8 cellular contexts compared by ENCODE assay signal in genomic region chr6:156933201-156934053, GRCh38.
DNase-seq lines count a peak whose midpoint lies in the region; ATAC-seq and TF ChIP-seq lines count a peak whose summit lies in the region.

No MANE protein-coding gene starts in this region.

- no peaks in the 10 kb centered on the region for H3K27me3 ChIP-seq in BE2C
- H3K27me3 ChIP-seq in left lung: no peaks in the 10 kb centered on the region

- peak; percentile 40; the same call in 1 of the 2 replicates for TF ChIP-seq CTCF in BE2C (IDR thresholded peaks at IDR 0.05; ENCODE audit: low read depth, low read length)
- peak; percentile 43 for TF ChIP-seq CTCF in VCaP (conservative IDR thresholded peaks at IDR 0.05)
- TF ChIP-seq CTCF in left lung (IDR thresholded peaks at IDR 0.05): no peak

- H3K9me3 ChIP-seq in BE2C (no peaks in the 10 kb centered on the region), left lung (no peaks in the 10 kb centered on the region)

- ATAC-seq in left lung: peak; percentile 89
- no peak for ATAC-seq in HG03457 (IDR thresholded peaks at IDR 0.05; ENCODE audit: unreplicated experiment)
- no peak for ATAC-seq in HG02885 (IDR thresholded peaks at IDR 0.05; ENCODE audit: poor library complexity, unreplicated experiment)

- H3K27ac ChIP-seq in VCaP: peak overlapping the region; percentile 98
- H3K27ac ChIP-seq in left lung: peak overlapping the region; percentile 0 to 48

- H3K4me1 ChIP-seq in BE2C (peaks cover 5% of the 10 kb centered on the region), left lung (peaks cover 0 to 26% of the 10 kb centered on the region in 2 donors)

- intact Hi-C loops in left lung (cut with DNase I): no loop called here

- H3K4me3 ChIP-seq in BE2C (ENCODE audit: low read depth, low read length) (no peak overlapping the region), left lung (no peak overlapping the region)

- DNase-seq in BE2C (peak; percentile 31), LoVo (ENCODE audit: low spot score) (peak; percentile 18), left lung (peak in 1 of 2 donors; percentile 58)
- no peak for DNase-seq in stimulated activated CD4-positive, alpha-beta T cell treated with anti-CD3 and anti-CD28 coated beads, Interleukin-2, amount 100 ng/mL, for 48 hours
- DNase-seq in activated CD4-positive, CD25-positive, alpha-beta regulatory T cell treated with anti-CD3 and anti-CD28 coated beads, Interleukin-2, amount 50 U/mL, for 72 hours: no peak

- H3K36me3 ChIP-seq in BE2C (no peaks in the 10 kb centered on the region), left lung (peaks cover 0 to 4% of the 10 kb centered on the region in 2 donors)

Comparison
In these comparisons a context has a peak if more than half of its experiments do, and no peak if none do; other contexts are left out.
1. DNase-seq: peak in BE2C (single experiment) and LoVo (single experiment); none in stimulated activated CD4-positive, alpha-beta T cell treated with anti-CD3 and anti-CD28 coated beads, Interleukin-2, amount 100 ng/mL, for 48 hours (0 of 2) and activated CD4-positive, CD25-positive, alpha-beta regulatory T cell treated with anti-CD3 and anti-CD28 coated beads, Interleukin-2, amount 50 U/mL, for 72 hours (single experiment).
2. CTCF ChIP-seq: peak in BE2C (single experiment) and VCaP (single experiment); none in left lung (0 of 2).